In the genomic region with DNA sequence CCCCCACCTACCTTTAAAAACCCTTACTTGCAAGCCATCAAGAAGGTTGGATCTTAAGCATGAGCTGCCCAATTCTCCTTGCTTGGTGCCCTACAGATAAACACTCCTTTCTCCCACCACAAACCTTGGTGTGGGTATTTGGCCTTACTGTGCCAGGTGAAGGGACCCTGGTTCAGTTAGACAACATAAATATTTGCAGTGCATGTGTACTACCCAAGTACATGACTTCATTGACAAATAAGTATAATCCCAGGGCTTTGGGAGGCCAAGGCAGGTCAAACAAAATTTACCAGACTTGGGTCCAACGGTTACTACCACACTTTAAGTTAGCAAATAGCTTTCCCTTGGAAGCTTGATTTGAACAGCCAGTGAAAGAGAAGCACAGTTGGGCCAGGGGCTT, we compare ENCODE assay signal across 27 cellular contexts.
"Had no signal": no experiment of that assay in that cellular context is flagged by ENCODE, and none has a peak within 500 bp of the region (broad histone marks: within the 10 kb centered on the region; RNA-seq: fewer than 3 reads in every experiment).

No MANE protein-coding gene starts in this region.

- H3K36me3 ChIP-seq: stomach, suprapubic skin, thoracic aorta, thyroid gland, tibial artery, tibial nerve, transverse colon, upper lobe of left lung, upper lobe of right lung, uterus, vagina had no signal

- DNase-seq: stimulated activated CD4-positive, alpha-beta T cell treated with anti-CD3 and anti-CD28 coated beads, Interleukin-2, amount 100 ng/mL, for 48 hours; stimulated activated CD4-positive, alpha-beta T cell treated with anti-CD3 and anti-CD28 coated beads, Interleukin-4, amount 100 ng/mL, for 1 hour; stimulated activated CD4-positive, alpha-beta T cell treated with anti-CD3 and anti-CD28 coated beads, Interleukin-4, amount 100 ng/mL, for 24 hours; stimulated activated CD4-positive, alpha-beta T cell treated with anti-CD3 and anti-CD28 coated beads, Interleukin-4, amount 100 ng/mL, for 4 hours; stimulated activated CD8-positive, alpha-beta memory T cell treated with anti-CD3 and anti-CD28 coated beads, Interleukin-4, amount 100 ng/mL, for 48 hours; stimulated activated naive B cell treated with anti-CD40 and anti-IgM and Interleukin-4, amounts not matched to agents 10 μg/mL and 1 μg/mL and 100 μg/mL, for 72 hours; stimulated activated naive CD4-positive, alpha-beta T cell; stimulated activated naive CD4-positive, alpha-beta T cell treated with Interleukin-2 at 50 U/mL for 16 hours; stimulated activated naive CD8-positive, alpha-beta T cell treated with anti-CD3 and anti-CD28 coated beads, Interleukin-15, amount 100 ng/mL, for 72 hours; stimulated activated naive CD8-positive, alpha-beta T cell treated with anti-CD3 and anti-CD28 coated beads, Interleukin-15, Interleukin-2, amounts not matched to agents 100 U/mL and 50 U/mL, for 24 hours; stomach; substantia nigra; testis; thyroid gland; tibial artery; transverse colon; trophoblast cell; upper lobe of left lung; upper lobe of right lung; uterus had no signal

- H3K9me3 ChIP-seq: stomach, suprapubic skin, testis, thoracic aorta, thyroid gland, tibial artery, tibial nerve, transverse colon, upper lobe of left lung, upper lobe of right lung, uterus, vagina had no signal

- ATAC-seq: stimulated activated effector memory CD8-positive, alpha-beta T cell treated with anti-CD3 and anti-CD28 coated beads, Interleukin-12 subunit alpha, Interleukin-12 subunit beta, amount 100 ng/mL, for 72 hours; stimulated activated memory B cell treated with anti-CD40 and anti-IgM and Interleukin-4, amounts not matched to agents 10 μg/mL and 1 μg/mL and 100 μg/mL, for 72 hours; stimulated activated naive B cell treated with anti-CD40 and anti-IgM and Interleukin-4, amounts not matched to agents 10 μg/mL and 1 μg/mL and 100 μg/mL, for 72 hours; stimulated activated naive CD8-positive, alpha-beta T cell treated with anti-CD3 and anti-CD28 coated beads, Interleukin-15, amount 100 ng/mL, for 72 hours; stimulated activated naive CD8-positive, alpha-beta T cell treated with anti-CD3 and anti-CD28 coated beads, Interleukin-15, Interleukin-2, amounts not matched to agents 100 U/mL and 50 U/mL, for 24 hours; upper lobe of right lung had no signal

- FAIRE-seq: urothelium cell line had no signal

- H3K4me3 ChIP-seq: stomach, suprapubic skin, testis, thoracic aorta, thyroid gland, tibial artery, tibial nerve, transverse colon, upper lobe of left lung, upper lobe of right lung, uterus, vagina had no signal

- H3K27ac ChIP-seq: stomach, suprapubic skin, testis, thoracic aorta, thyroid gland, tibial artery, tibial nerve, transverse colon, upper lobe of left lung, upper lobe of right lung, uterus, vagina had no signal

- H3K27me3 ChIP-seq: stomach, suprapubic skin, testis, thyroid gland, tibial artery, tibial nerve, transverse colon, upper lobe of left lung, upper lobe of right lung, uterus, vagina had no signal

- H3K4me1 ChIP-seq: stomach, suprapubic skin, testis, thyroid gland, tibial artery, tibial nerve, transverse colon, upper lobe of left lung, upper lobe of right lung, uterus, vagina had no signal
